In the genomic region with DNA sequence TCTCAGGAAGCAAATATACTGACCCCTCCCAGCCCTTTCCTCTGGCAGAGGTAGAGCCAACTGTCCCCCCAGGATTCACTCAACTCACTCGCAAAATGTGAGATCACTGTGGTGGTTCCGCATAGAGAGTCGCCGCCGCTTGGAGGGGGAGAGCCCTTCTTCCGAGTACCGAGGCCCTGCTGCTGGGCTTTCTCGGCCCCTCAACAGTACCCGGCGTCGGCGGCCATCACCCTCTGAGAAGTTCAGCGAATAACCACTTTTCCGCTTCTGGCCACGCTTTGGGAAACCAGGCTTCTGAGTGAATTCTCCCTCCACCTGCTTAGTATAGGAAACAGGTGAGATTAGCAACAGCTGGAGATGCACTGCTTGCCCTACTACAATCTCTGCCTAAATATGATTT, we compare ENCODE assay signal across 34 cellular contexts.
"Had no signal": no experiment of that assay in that cellular context is flagged by ENCODE, and none has a peak within 500 bp of the region (broad histone marks: within the 10 kb centered on the region; RNA-seq: fewer than 3 reads in every experiment).

No MANE protein-coding gene starts in this region.

- DNase-seq: activated B cell treated with CpG ODN at 0.5 μM for 24 hours; activated CD4-positive, alpha-beta memory T cell treated with anti-CD3 and anti-CD28 coated beads for 36 hours; activated CD4-positive, alpha-beta T cell treated with anti-CD3 and anti-CD28 coated beads for 4 hours; activated CD4-positive, alpha-beta T cell treated with anti-CD3 and anti-CD28 coated beads, Interleukin-2, amount 10 ng/mL, durations not matched to agents 24 days and 14 days; activated CD4-positive, alpha-beta T cell treated with anti-CD3 and anti-CD28 coated beads, Interleukin-2, amount 50 U/mL, for 1 hour; activated CD4-positive, alpha-beta T cell treated with anti-CD3 and anti-CD28 coated beads, Interleukin-2, amount 50 U/mL, for 4 hours; activated CD8-positive, alpha-beta memory T cell treated with anti-CD3 and anti-CD28 coated beads, Interleukin-2, amount 50 U/mL, for 4 hours; activated CD8-positive, alpha-beta T cell treated with anti-CD3 and anti-CD28 coated beads for 36 hours; activated gamma-delta T cell; activated naive CD4-positive, alpha-beta T cell treated with anti-CD3 and anti-CD28 coated beads, Interleukin-2, amount 10 ng/mL, durations not matched to agents 7 days and 5 days; activated naive CD4-positive, alpha-beta T cell treated with Interleukin-2 at 50 U/mL for 16 hours; activated naive CD8-positive, alpha-beta T cell treated with anti-CD3 and anti-CD28 coated beads, Interleukin-2, amount 10 ng/mL, durations not matched to agents 7 days and 5 days; activated naive CD8-positive, alpha-beta T cell treated with anti-CD3 and anti-CD28 coated beads, Interleukin-2, amount 50 U/mL, for 24 hours; activated T-cell treated with anti-CD3 and anti-CD28 coated beads for 4 hours; activated T-cell treated with anti-CD3 and anti-CD28 coated beads, Interleukin-2, amount 50 U/mL, for 1 hour; activated T-cell treated with anti-CD3 and anti-CD28 coated beads, Interleukin-2, amount 50 U/mL, for 4 hours; activated T-cell treated with anti-CD3 and anti-CD28 coated beads, Interleukin-2, amount 50 U/mL, for 72 hours; amygdala; anterior cingulate cortex; central memory CD4-positive, alpha-beta T cell; T-helper 1 cell; T-helper 2 cell; T-helper 9 cell had no signal

- H3K9me3 Mint-ChIP-seq: activated B cell treated with CpG ODN at 0.5 μM for 24 hours; activated CD4-positive, alpha-beta memory T cell treated with anti-CD3 and anti-CD28 coated beads for 36 hours; activated CD4-positive, alpha-beta T cell treated with anti-CD3 and anti-CD28 coated beads, Interleukin-2, amount 10 ng/mL, durations not matched to agents 24 days and 14 days; activated CD8-positive, alpha-beta T cell treated with anti-CD3 and anti-CD28 coated beads for 36 hours; activated naive CD4-positive, alpha-beta T cell treated with anti-CD3 and anti-CD28 coated beads, Interleukin-2, amount 10 ng/mL, durations not matched to agents 7 days and 5 days; activated naive CD4-positive, alpha-beta T cell treated with anti-CD3 and anti-CD28 coated beads, Interleukin-2, amount 50 U/mL, for 24 hours; activated naive CD8-positive, alpha-beta T cell treated with anti-CD3 and anti-CD28 coated beads, Interleukin-2, amount 10 ng/mL, durations not matched to agents 7 days and 5 days; activated naive CD8-positive, alpha-beta T cell treated with anti-CD3 and anti-CD28 coated beads, Interleukin-2, amount 50 U/mL, for 24 hours; activated T-cell treated with anti-CD3 and anti-CD28 coated beads, Interleukin-2, amount 50 U/mL, for 4 hours; activated T-cell treated with anti-CD3 and anti-CD28 coated beads, Interleukin-2, amount 50 U/mL, for 72 hours; activated T-helper 1 cell treated with anti-CD3 and anti-CD28 coated beads, Interleukin-12 subunit alpha, Interleukin-12 subunit beta, Interleukin-2, Interleukin-4 antibody, amounts not matched to agents 30 ng/mL and 10 ng/mL and 1 ng/mL, durations not matched to agents 14 hours and 24 hours and 36 hours; activated T-helper 17 cell treated with anti-CD3 and anti-CD28 coated beads, Interleukin-2, amount 50 U/mL, for 72 hours; brain; T-helper 1 cell treated with Interleukin-12 subunit alpha and Interleukin-12 subunit beta and Interleukin-4 antibody, amounts not matched to agents 30 μg/mL and 1 μg/mL, for 36 hours; T-helper 2 cell treated with Interferon-gamma antibody and Interleukin-4, amounts not matched to agents 5 μg/mL and 100 μg/mL, for 36 hours had no signal

- H3K27ac ChIP-seq: ascending aorta, VCaP had no signal

- H3K9me3 ChIP-seq: ascending aorta had no signal

- H3K4me1 Mint-ChIP-seq: activated CD4-positive, alpha-beta T cell treated with anti-CD3 and anti-CD28 coated beads, Interleukin-2, amount 10 ng/mL, durations not matched to agents 24 days and 14 days; activated T-helper 17 cell treated with anti-CD3 and anti-CD28 coated beads, Interleukin-2, amount 50 U/mL, for 72 hours had no signal

- FAIRE-seq: bronchial epithelial cell, TTC549 had no signal

- H3K27me3 ChIP-seq: ascending aorta had no signal

- H3K4me3 ChIP-seq: ascending aorta had no signal

- H3K27ac Mint-ChIP-seq: activated B cell treated with CpG ODN at 0.5 μM for 24 hours; activated CD4-positive, alpha-beta memory T cell treated with anti-CD3 and anti-CD28 coated beads for 36 hours; activated CD4-positive, alpha-beta T cell treated with anti-CD3 and anti-CD28 coated beads, Interleukin-2, amount 10 ng/mL, durations not matched to agents 24 days and 14 days; activated CD8-positive, alpha-beta T cell treated with anti-CD3 and anti-CD28 coated beads for 36 hours; activated naive CD4-positive, alpha-beta T cell treated with anti-CD3 and anti-CD28 coated beads, Interleukin-2, amount 10 ng/mL, durations not matched to agents 7 days and 5 days; activated naive CD4-positive, alpha-beta T cell treated with anti-CD3 and anti-CD28 coated beads, Interleukin-2, amount 50 U/mL, for 24 hours; activated naive CD8-positive, alpha-beta T cell; activated naive CD8-positive, alpha-beta T cell treated with anti-CD3 and anti-CD28 coated beads, Interleukin-2, amount 10 ng/mL, durations not matched to agents 7 days and 5 days; activated naive CD8-positive, alpha-beta T cell treated with anti-CD3 and anti-CD28 coated beads, Interleukin-2, amount 50 U/mL, for 24 hours; activated T-cell treated with anti-CD3 and anti-CD28 coated beads, Interleukin-2, amount 50 U/mL, for 72 hours; activated T-helper 1 cell treated with anti-CD3 and anti-CD28 coated beads, Interleukin-12 subunit alpha, Interleukin-12 subunit beta, Interleukin-2, Interleukin-4 antibody, amounts not matched to agents 30 ng/mL and 10 ng/mL and 1 ng/mL, durations not matched to agents 14 hours and 24 hours and 36 hours; activated T-helper 17 cell treated with anti-CD3 and anti-CD28 coated beads, Interleukin-2, amount 50 U/mL, for 72 hours; T-helper 1 cell treated with Interleukin-12 subunit alpha and Interleukin-12 subunit beta and Interleukin-4 antibody, amounts not matched to agents 30 μg/mL and 1 μg/mL, for 36 hours; T-helper 2 cell treated with Interferon-gamma antibody and Interleukin-4, amounts not matched to agents 5 μg/mL and 100 μg/mL, for 36 hours had no signal

- H3K4me3 Mint-ChIP-seq: activated B cell treated with CpG ODN at 0.5 μM for 24 hours; activated CD4-positive, alpha-beta memory T cell treated with anti-CD3 and anti-CD28 coated beads for 36 hours; activated CD4-positive, alpha-beta T cell treated with anti-CD3 and anti-CD28 coated beads, Interleukin-2, amount 10 ng/mL, durations not matched to agents 24 days and 14 days; activated CD8-positive, alpha-beta T cell treated with anti-CD3 and anti-CD28 coated beads for 36 hours; activated naive CD4-positive, alpha-beta T cell treated with anti-CD3 and anti-CD28 coated beads, Interleukin-2, amount 10 ng/mL, durations not matched to agents 7 days and 5 days; activated naive CD4-positive, alpha-beta T cell treated with anti-CD3 and anti-CD28 coated beads, Interleukin-2, amount 50 U/mL, for 24 hours; activated naive CD8-positive, alpha-beta T cell; activated naive CD8-positive, alpha-beta T cell treated with anti-CD3 and anti-CD28 coated beads, Interleukin-2, amount 10 ng/mL, durations not matched to agents 7 days and 5 days; activated naive CD8-positive, alpha-beta T cell treated with anti-CD3 and anti-CD28 coated beads, Interleukin-2, amount 50 U/mL, for 24 hours; activated T-cell treated with anti-CD3 and anti-CD28 coated beads, Interleukin-2, amount 50 U/mL, for 4 hours; activated T-cell treated with anti-CD3 and anti-CD28 coated beads, Interleukin-2, amount 50 U/mL, for 72 hours; activated T-helper 1 cell treated with anti-CD3 and anti-CD28 coated beads, Interleukin-12 subunit alpha, Interleukin-12 subunit beta, Interleukin-2, Interleukin-4 antibody, amounts not matched to agents 30 ng/mL and 10 ng/mL and 1 ng/mL, durations not matched to agents 14 hours and 24 hours and 36 hours; activated T-helper 17 cell treated with anti-CD3 and anti-CD28 coated beads, Interleukin-2, amount 50 U/mL, for 72 hours; brain; T-helper 1 cell treated with Interleukin-12 subunit alpha and Interleukin-12 subunit beta and Interleukin-4 antibody, amounts not matched to agents 30 μg/mL and 1 μg/mL, for 36 hours; T-helper 2 cell treated with Interferon-gamma antibody and Interleukin-4, amounts not matched to agents 5 μg/mL and 100 μg/mL, for 36 hours had no signal

- H3K27me3 Mint-ChIP-seq: activated B cell treated with CpG ODN at 0.5 μM for 24 hours; activated CD4-positive, alpha-beta memory T cell treated with anti-CD3 and anti-CD28 coated beads for 36 hours; activated CD4-positive, alpha-beta T cell treated with anti-CD3 and anti-CD28 coated beads, Interleukin-2, amount 10 ng/mL, durations not matched to agents 24 days and 14 days; activated CD8-positive, alpha-beta T cell treated with anti-CD3 and anti-CD28 coated beads for 36 hours; activated naive CD4-positive, alpha-beta T cell treated with anti-CD3 and anti-CD28 coated beads, Interleukin-2, amount 10 ng/mL, durations not matched to agents 7 days and 5 days; activated naive CD4-positive, alpha-beta T cell treated with anti-CD3 and anti-CD28 coated beads, Interleukin-2, amount 50 U/mL, for 24 hours; activated naive CD8-positive, alpha-beta T cell; activated naive CD8-positive, alpha-beta T cell treated with anti-CD3 and anti-CD28 coated beads, Interleukin-2, amount 10 ng/mL, durations not matched to agents 7 days and 5 days; activated naive CD8-positive, alpha-beta T cell treated with anti-CD3 and anti-CD28 coated beads, Interleukin-2, amount 50 U/mL, for 24 hours; activated T-helper 17 cell treated with anti-CD3 and anti-CD28 coated beads, Interleukin-2, amount 50 U/mL, for 72 hours; brain had no signal

- ATAC-seq: activated CD8-positive, alpha-beta T cell treated with anti-CD3 and anti-CD28 coated beads for 36 hours; activated naive CD8-positive, alpha-beta T cell treated with anti-CD3 and anti-CD28 coated beads, Interleukin-2, amount 50 U/mL, for 24 hours; activated T-cell treated with anti-CD3 and anti-CD28 coated beads, Interleukin-2, amount 50 U/mL, for 4 hours; activated T-cell treated with anti-CD3 and anti-CD28 coated beads, Interleukin-2, amount 50 U/mL, for 72 hours; activated T-helper 17 cell treated with anti-CD3 and anti-CD28 coated beads, Interleukin-2, amount 50 U/mL, for 72 hours had no signal
